ENCODE assay signal across 8 cellular contexts in the genomic region with DNA sequence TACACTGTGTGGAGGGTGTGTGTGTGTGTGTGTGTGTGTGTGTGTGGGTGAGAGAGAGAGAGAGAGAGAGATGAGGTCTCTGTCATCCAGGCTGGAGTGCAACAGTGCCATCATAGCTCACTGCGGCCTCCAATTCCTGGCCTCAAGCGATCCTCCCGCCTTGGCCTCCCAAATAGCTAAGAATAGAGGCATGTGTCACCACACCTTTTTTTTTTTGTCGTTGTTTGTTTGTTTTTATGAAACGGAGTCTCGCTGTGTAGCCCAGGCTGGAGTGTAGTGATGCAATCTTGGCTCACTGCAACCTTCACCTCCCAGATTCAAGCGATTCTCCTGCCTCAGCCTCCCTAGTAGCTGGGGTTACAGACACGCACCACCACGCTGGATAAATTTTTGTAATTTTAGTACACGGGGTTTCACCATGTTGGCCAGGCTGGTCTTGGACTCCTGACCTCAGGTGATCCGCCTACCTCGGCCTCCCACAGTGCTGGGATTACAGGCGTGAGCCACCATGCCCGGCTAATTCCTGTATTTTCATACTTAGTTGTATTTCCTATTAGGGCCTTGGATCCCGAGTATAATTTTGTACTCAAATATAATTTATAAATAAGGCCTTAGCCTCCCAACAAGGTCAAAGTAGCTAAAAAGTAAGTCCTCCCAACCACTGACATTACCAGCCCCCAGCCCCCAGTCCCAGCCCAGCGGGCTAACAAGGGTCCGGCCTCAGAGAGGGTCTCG. TPM values are rescaled to one million over a fixed set of nuclear protein-coding genes. Genes with fewer than 3 reads are reported as not detected.
DNase-seq lines count a peak whose midpoint lies in the region; ATAC-seq and TF ChIP-seq lines count a peak whose summit lies in the region.
"Not testable (repeated sequence)": the region's sequence is repeated elsewhere in the genome, so short reads cannot be mapped to it uniquely, and the experiment has no call there.

No MANE protein-coding gene starts in this region.

- intact Hi-C loops in Panc1 (cut with micrococcal nuclease; ENCODE audit: unreplicated experiment) = not testable (repeated sequence)
- intact Hi-C loops in activated T-helper 2 cell treated with anti-CD3 and anti-CD28 coated beads, Interferon-gamma antibody, Interleukin-2, Interleukin-4, amounts not matched to agents 10 μg/mL and 5 μg/mL and 100 μg/mL, durations not matched to agents 14 hours and 24 hours and 36 hours (cut with micrococcal nuclease) = loop anchor here (5.0 to 10.0 kb wide), 3 partner anchors 194 to 1586 kb away; no protein-coding TSS in a partner anchor
- intact Hi-C loops in naive thymus-derived CD4-positive, alpha-beta T cell (cut with micrococcal nuclease) = loop anchor here (1.0 to 2.0 kb wide), 4 partner anchors 11 to 18 kb away; partner anchors contain the start of gene MRPS31 (in 2 of the 2)

- not testable (repeated sequence) for H3K27me3 Mint-ChIP-seq in activated T-helper 2 cell treated with anti-CD3 and anti-CD28 coated beads, Interferon-gamma antibody, Interleukin-2, Interleukin-4, amounts not matched to agents 10 μg/mL and 5 μg/mL and 100 μg/mL, durations not matched to agents 14 hours and 24 hours and 36 hours (ENCODE audit: low read depth); naive thymus-derived CD4-positive, alpha-beta T cell

- peaks cover 37% of the 10 kb centered on the region for H3K4me1 Mint-ChIP-seq in activated T-helper 2 cell treated with anti-CD3 and anti-CD28 coated beads, Interferon-gamma antibody, Interleukin-2, Interleukin-4, amounts not matched to agents 10 μg/mL and 5 μg/mL and 100 μg/mL, durations not matched to agents 14 hours and 24 hours and 36 hours (ENCODE audit: low read depth)
- peaks cover 9 to 41% (median 34%) of the 10 kb centered on the region in 7 donors for H3K4me1 Mint-ChIP-seq in naive thymus-derived CD4-positive, alpha-beta T cell

- BruUV-seq in Panc1 (replicated peaks; lab: Mats Ljungman, UMichigan) = not testable (repeated sequence)

- CTCF ChIA-PET in AG04449 (lab: Yijun Ruan, JAX) = interaction anchor here (0.5 to 4.3 kb wide), 7 partner anchors 8 to 266 kb away, joined by 3 to 25 read pairs (median 4); no protein-coding TSS in a partner anchor
- CTCF ChIA-PET in HEK293 (lab: Yijun Ruan, JAX) = interaction anchor here (1.3 to 1.7 kb wide), 2 partner anchors 11 to 26 kb away, joined by 4 to 5 read pairs; no protein-coding TSS in a partner anchor
- CTCF ChIA-PET in Panc1 (lab: Charles Lee) = interaction anchor here (0.6 to 1.1 kb wide), 2 partner anchors 10 to 11 kb away, joined by 3 to 10 read pairs; no protein-coding TSS in a partner anchor
- CTCF ChIA-PET in naive thymus-derived CD4-positive, alpha-beta T cell (lab: Charles Lee) = interaction anchor here (1.3 to 2.0 kb wide), 2 partner anchors 11 to 133 kb away, joined by 4 to 7 read pairs; no protein-coding TSS in a partner anchor

- not testable (repeated sequence) for H3K4me1 ChIP-seq in HEK293 (ENCODE audit: control insufficient read depth, insufficient read depth, low read length); Panc1 (ENCODE audit: control insufficient read depth, insufficient read depth, low read length); ectodermal cell (ENCODE audit: control insufficient read depth, insufficient read depth, low read length); naive thymus-derived CD4-positive, alpha-beta T cell (ENCODE audit: control insufficient read depth in 2 of 2, insufficient read depth in 2 of 2, low read length in 2 of 2)

- H3K27me3 ChIP-seq in Panc1 (ENCODE audit: control insufficient read depth, insufficient read depth, low read length); ectodermal cell (ENCODE audit: control insufficient read depth, insufficient read depth, low read length, poor library complexity, severe bottlenecking); naive thymus-derived CD4-positive, alpha-beta T cell (ENCODE audit: control insufficient read depth in 2 of 2, insufficient read depth in 2 of 2, low read length in 2 of 2): not testable (repeated sequence)

- peak; percentile 24 for ATAC-seq in Panc1
- not testable (repeated sequence) for ATAC-seq in naive thymus-derived CD4-positive, alpha-beta T cell

- H3K27ac ChIP-seq in HEK293 (ENCODE audit: extremely low read depth, low read depth, low read length) = peak overlapping the region; percentile 86
- peak overlapping the region; percentile 85 for H3K27ac ChIP-seq in Panc1 (ENCODE audit: low read length)
- H3K27ac ChIP-seq in ectodermal cell (ENCODE audit: insufficient read depth, low read depth, low read length, poor library complexity, severe bottlenecking) = not testable (repeated sequence)
- H3K27ac ChIP-seq in naive thymus-derived CD4-positive, alpha-beta T cell (ENCODE audit: low read depth, low read length) = peak overlapping the region; percentile 75

- DNase-seq in AG04449 (ENCODE audit: low read depth, low spot score); Panc1 (ENCODE audit: low read depth, low spot score); activated T-helper 2 cell treated with anti-CD3 and anti-CD28 coated beads, Interferon-gamma antibody, Interleukin-2, Interleukin-4, amounts not matched to agents 10 μg/mL and 5 μg/mL and 100 μg/mL, durations not matched to agents 14 hours and 24 hours and 36 hours (ENCODE audit: low spot score); naive thymus-derived CD4-positive, alpha-beta T cell: not testable (repeated sequence)
- peak; percentile 49 for DNase-seq in stimulated activated CD8-positive, alpha-beta memory T cell treated with anti-CD3 and anti-CD28 coated beads, Interleukin-4, amount 100 ng/mL, for 48 hours

- H3K4me3 ChIP-seq in AG04449 (ENCODE audit: low read depth, low read length) (peak overlapping the region; percentile 70), HEK293 (ENCODE audit: low read depth, low read length) (peak overlapping the region; percentile 56), Panc1 (ENCODE audit: low read depth in 2 of 2, low read length in 2 of 2) (peak overlapping the region; percentile 68 to 72), ectodermal cell (ENCODE audit: insufficient read depth, low read depth, low read length) (peak overlapping the region; percentile 80), iPS-11a (ENCODE audit: low read depth, low read length) (peak overlapping the region; percentile 73)
- H3K4me3 ChIP-seq in naive thymus-derived CD4-positive, alpha-beta T cell (ENCODE audit: low read length) = peak overlapping the region; percentile 62

- not testable (repeated sequence) for H3K9me3 Mint-ChIP-seq in activated T-helper 2 cell treated with anti-CD3 and anti-CD28 coated beads, Interferon-gamma antibody, Interleukin-2, Interleukin-4, amounts not matched to agents 10 μg/mL and 5 μg/mL and 100 μg/mL, durations not matched to agents 14 hours and 24 hours and 36 hours; naive thymus-derived CD4-positive, alpha-beta T cell

- 69% methylated on average over 17 of the region's 18 CpGs for WGBS in ectodermal cell, 2 experiments

- peak overlapping the region; percentile 71 for H3K4me3 Mint-ChIP-seq in activated T-helper 2 cell treated with anti-CD3 and anti-CD28 coated beads, Interferon-gamma antibody, Interleukin-2, Interleukin-4, amounts not matched to agents 10 μg/mL and 5 μg/mL and 100 μg/mL, durations not matched to agents 14 hours and 24 hours and 36 hours (ENCODE audit: low read depth)
- H3K4me3 Mint-ChIP-seq in naive thymus-derived CD4-positive, alpha-beta T cell = peak overlapping the region; percentile 63 to 88 (median 76)

- H3K9me3 ChIP-seq in HEK293 (ENCODE audit: control insufficient read depth, insufficient read depth, low read depth, low read length); Panc1 (ENCODE audit: control insufficient read depth, insufficient read depth, low read depth, low read length); ectodermal cell (ENCODE audit: control insufficient read depth, low read length); naive thymus-derived CD4-positive, alpha-beta T cell (ENCODE audit: control insufficient read depth in 2 of 3, low read length in 3 of 3): not testable (repeated sequence)

- in situ Hi-C loops in Panc1 (cut with HindIII; ENCODE audit: low pct_unique_long_range_greater_than_20kb, low sequenced_read_pairs) = not testable (repeated sequence)

- H3K36me3 Mint-ChIP-seq in activated T-helper 2 cell treated with anti-CD3 and anti-CD28 coated beads, Interferon-gamma antibody, Interleukin-2, Interleukin-4, amounts not matched to agents 10 μg/mL and 5 μg/mL and 100 μg/mL, durations not matched to agents 14 hours and 24 hours and 36 hours (ENCODE audit: low read depth); naive thymus-derived CD4-positive, alpha-beta T cell: not testable (repeated sequence)

- H3K36me3 ChIP-seq in HEK293 (ENCODE audit: control insufficient read depth in 2 of 2, insufficient read depth in 1 of 2, low read length in 2 of 2); Panc1 (ENCODE audit: control insufficient read depth, insufficient read depth, low read length); ectodermal cell (ENCODE audit: control insufficient read depth, insufficient read depth, low read length); naive thymus-derived CD4-positive, alpha-beta T cell (ENCODE audit: control insufficient read depth in 2 of 3, insufficient read depth in 3 of 3, low read length in 3 of 3): not testable (repeated sequence)

- POLR2A ChIA-PET in AG04449 (lab: Yijun Ruan, JAX) = interaction anchor here (0.5 to 2.0 kb wide), 6 partner anchors 16 to 272 kb away, joined by 3 to 7 read pairs (median 3); partner anchors contain the start of gene WBP4
- POLR2A ChIA-PET in HEK293 (lab: Yijun Ruan, JAX) = interaction anchor here (0.9 to 1.7 kb wide), 3 partner anchors 9 to 133 kb away, joined by 3 to 7 read pairs (median 3); no protein-coding TSS in a partner anchor
- POLR2A ChIA-PET in Panc1 (lab: Charles Lee) = interaction anchor here (0.5 to 0.8 kb wide), 2 partner anchors 11 to 1074 kb away, joined by 3 read pairs; no protein-coding TSS in a partner anchor
- POLR2A ChIA-PET in naive thymus-derived CD4-positive, alpha-beta T cell (lab: Charles Lee) = interaction anchor here (1.5 to 2.1 kb wide), 5 partner anchors 10 to 272 kb away, joined by 4 to 8 read pairs (median 6); no protein-coding TSS in a partner anchor

- not testable (repeated sequence) for TF ChIP-seq CTCF in AG04449 (IDR thresholded peaks at IDR 0.05; ENCODE audit: insufficient read depth, low read length, missing control alignments); HEK293 (tag by site-specific recombination; IDR thresholded peaks at IDR 0.05); Panc1 (IDR thresholded peaks at IDR 0.05)

- H3K27ac Mint-ChIP-seq in activated T-helper 2 cell treated with anti-CD3 and anti-CD28 coated beads, Interferon-gamma antibody, Interleukin-2, Interleukin-4, amounts not matched to agents 10 μg/mL and 5 μg/mL and 100 μg/mL, durations not matched to agents 14 hours and 24 hours and 36 hours = peak overlapping the region; percentile 76
- peak overlapping the region; percentile 48 to 95 (median 78) for H3K27ac Mint-ChIP-seq in naive thymus-derived CD4-positive, alpha-beta T cell

RNA-seq across cellular contexts. Expression of gene SLC25A15, which starts 0.7 kb away (rescaled TPM):
- 16.4 TPM for total RNA-seq in Panc1 (2021; ENCODE audit: unreplicated experiment)
- 13.3 TPM for polyA plus RNA-seq in Panc1 (2012; ENCODE audit: insufficient read length)
- total RNA-seq in activated T-helper 2 cell treated with anti-CD3 and anti-CD28 coated beads, Interferon-gamma antibody, Interleukin-2, Interleukin-4, amounts not matched to agents 10 μg/mL and 5 μg/mL and 100 μg/mL, durations not matched to agents 14 hours and 24 hours and 36 hours = 21.8 and 24.1 TPM in 2 replicates
- 23.6 TPM for polyA plus RNA-seq in ectodermal cell (2013, experiment 1 of 4)
- polyA plus RNA-seq in ectodermal cell (2013, experiment 2 of 4) = 20.7 TPM
- 16.4 TPM for polyA plus RNA-seq in ectodermal cell (2013, experiment 3 of 4)
- polyA plus RNA-seq in ectodermal cell (2013, experiment 4 of 4) = 15.6 TPM
- total RNA-seq in naive thymus-derived CD4-positive, alpha-beta T cell = 10 to 100 TPM in 2 of 5 experiments, 1 to 10 TPM in 3; 4.3 to 11.8 (median 9.4) TPM
- polyA plus RNA-seq in naive thymus-derived CD4-positive, alpha-beta T cell = 10 to 100 TPM in 1 of 2 donors, 1 to 10 TPM in 1; 6.0 to 10.9 TPM

RNA-seq across cellular contexts. Expression of gene MRPS31, which starts 17.7 kb away (rescaled TPM):
- total RNA-seq in Panc1 (2021; ENCODE audit: unreplicated experiment) = 10.9 TPM
- 10.3 TPM for polyA plus RNA-seq in Panc1 (2012; ENCODE audit: insufficient read length)
- 42.9 and 43.1 TPM in 2 replicates for total RNA-seq in activated T-helper 2 cell treated with anti-CD3 and anti-CD28 coated beads, Interferon-gamma antibody, Interleukin-2, Interleukin-4, amounts not matched to agents 10 μg/mL and 5 μg/mL and 100 μg/mL, durations not matched to agents 14 hours and 24 hours and 36 hours
- 43.4 TPM for polyA plus RNA-seq in ectodermal cell (2013, experiment 1 of 4)
- 39.4 TPM for polyA plus RNA-seq in ectodermal cell (2013, experiment 2 of 4)
- polyA plus RNA-seq in ectodermal cell (2013, experiment 3 of 4) = 35.4 TPM
- 45.0 TPM for polyA plus RNA-seq in ectodermal cell (2013, experiment 4 of 4)
- total RNA-seq in naive thymus-derived CD4-positive, alpha-beta T cell = 10 to 100 TPM; 15.8 to 39.9 (median 34.7) TPM
- polyA plus RNA-seq in naive thymus-derived CD4-positive, alpha-beta T cell = 10 to 100 TPM; 49.9 to 63.1 TPM
